In genomic region chr19:45646345-45646698, GRCh38 we compare ENCODE assay signal across 9 cellular contexts. TPM values are rescaled to one million over a fixed set of nuclear protein-coding genes. Genes with fewer than 3 reads are reported as not detected.
A peak's percentile ranks its signal among the peaks of the same experiment; 100 is the strongest.
DNase-seq lines count a peak whose midpoint lies in the region; ATAC-seq and TF ChIP-seq lines count a peak whose summit lies in the region.
"Had no signal": no experiment of that assay in that cellular context is flagged by ENCODE, and none has a peak within 500 bp of the region (broad histone marks: within the 10 kb centered on the region; RNA-seq: fewer than 3 reads in every experiment).

No MANE protein-coding gene starts in this region.

- peaks cover 3% of the 10 kb centered on the region for H3K36me3 Mint-ChIP-seq in activated CD4-positive, alpha-beta T cell treated with anti-CD3 and anti-CD28 coated beads for 36 hours (ENCODE audit: low read depth)
- H3K36me3 Mint-ChIP-seq in endodermal cell (ENCODE audit: low read depth) = no peaks in the 10 kb centered on the region

- H3K27me3 Mint-ChIP-seq in activated CD4-positive, alpha-beta T cell treated with anti-CD3 and anti-CD28 coated beads for 36 hours = no peaks in the 10 kb centered on the region
- H3K27me3 Mint-ChIP-seq in endodermal cell (ENCODE audit: insufficient read depth) = peaks cover 8% of the 10 kb centered on the region

- H3K4me3 Mint-ChIP-seq in activated CD4-positive, alpha-beta T cell treated with anti-CD3 and anti-CD28 coated beads for 36 hours = peak overlapping the region; percentile 73
- H3K4me3 Mint-ChIP-seq in endodermal cell = peak overlapping the region; percentile 48

- H3K79me2 ChIP-seq in smooth muscle cell (ENCODE audit: low read depth) = no peaks in the 10 kb centered on the region

- H3K27ac ChIP-seq in SK-N-MC (no peak overlapping the region), endodermal cell (ENCODE audit: low read depth, low read length) (no peak overlapping the region), smooth muscle cell (ENCODE audit: low read depth) (peak overlapping the region; percentile 9)

- no peaks in the 10 kb centered on the region for H3K9me3 ChIP-seq in SK-N-MC (ENCODE audit: low read depth, low read length)
- H3K9me3 ChIP-seq in endodermal cell (ENCODE audit: control insufficient read depth, low read length) = no peaks in the 10 kb centered on the region
- H3K9me3 ChIP-seq in smooth muscle cell (replicated peaks; ENCODE audit: low read depth) = no peaks in the 10 kb centered on the region

- POLR2A ChIA-PET in activated CD4-positive, alpha-beta T cell treated with anti-CD3 and anti-CD28 coated beads for 36 hours (lab: Charles Lee) = interaction anchor here (0.6 to 0.9 kb wide), 2 partner anchors 59 to 139 kb away, joined by 3 to 14 read pairs; partner anchors contain the start of gene VASP

- peak overlapping the region; percentile 76 for H3K27ac Mint-ChIP-seq in activated CD4-positive, alpha-beta T cell treated with anti-CD3 and anti-CD28 coated beads for 36 hours
- H3K27ac Mint-ChIP-seq in endodermal cell = no peak overlapping the region

- no peak for TF ChIP-seq CTCF in endodermal cell (conservative IDR thresholded peaks at IDR 0.05)
- TF ChIP-seq CTCF in smooth muscle cell (IDR thresholded peaks at IDR 0.05; ENCODE audit: borderline replicate concordance, insufficient read depth, poor library complexity, severe bottlenecking) = no peak

- peaks cover 20% of the 10 kb centered on the region for H3F3A ChIP-seq in smooth muscle cell (ENCODE audit: low read depth)

- H3K4me3 ChIP-seq in SK-N-MC (peak overlapping the region; percentile 76), endodermal cell (ENCODE audit: low read length) (no peak overlapping the region), smooth muscle cell (peak overlapping the region; percentile 42)

- H3K36me3 ChIP-seq in SK-N-MC (ENCODE audit: insufficient read depth, low read length) (no peaks in the 10 kb centered on the region), endodermal cell (ENCODE audit: control insufficient read depth, insufficient read depth, low read length) (no peaks in the 10 kb centered on the region), smooth muscle cell (ENCODE audit: low read depth) (no peaks in the 10 kb centered on the region)

- no peak overlapping the region for H3K9ac ChIP-seq in SK-N-MC (ENCODE audit: insufficient read length)
- no peak overlapping the region for H3K9ac ChIP-seq in endodermal cell (ENCODE audit: extremely low read depth, low read length, poor library complexity, severe bottlenecking)
- no peak overlapping the region for H3K9ac ChIP-seq in smooth muscle cell (ENCODE audit: low read depth)

- no peaks in the 10 kb centered on the region for H3K4me1 ChIP-seq in endodermal cell (ENCODE audit: control insufficient read depth, insufficient read depth, low read length)
- peaks cover 5% of the 10 kb centered on the region for H3K4me1 ChIP-seq in smooth muscle cell (ENCODE audit: low read depth)

- DNase-seq in activated CD4-positive, alpha-beta T cell treated with anti-CD3 and anti-CD28 coated beads for 36 hours = no peak
- DNase-seq in activated CD4-positive, alpha-beta T cell treated with anti-CD3 and anti-CD28 coated beads for 1 hour = no peak
- DNase-seq in SK-N-MC (ENCODE audit: low read depth, low spot score) (no peak), endodermal cell (no peak), smooth muscle cell (lab: John Stamatoyannopoulos, UW; ENCODE audit: unreplicated experiment) (no peak), amygdala (lab: John Stamatoyannopoulos, UW) (no peak), NCI-H748 (lab: John Stamatoyannopoulos, UW; ENCODE audit: unreplicated experiment) (no peak)
- DNase-seq: cerebellar nuclear complex had no signal

- CTCF ChIA-PET in activated CD4-positive, alpha-beta T cell treated with anti-CD3 and anti-CD28 coated beads for 36 hours (lab: Charles Lee) = interaction anchor here (0.5 to 1.2 kb wide), 10 partner anchors 35 to 468 kb away, joined by 3 to 9 read pairs (median 4); partner anchors contain the start of genes BLOC1S3, OPA3 and QPCTL

- H3K4me1 Mint-ChIP-seq in activated CD4-positive, alpha-beta T cell treated with anti-CD3 and anti-CD28 coated beads for 36 hours = peaks cover 33% of the 10 kb centered on the region
- H3K4me1 Mint-ChIP-seq in endodermal cell = peaks cover 9% of the 10 kb centered on the region

- H3K9me3 Mint-ChIP-seq in activated CD4-positive, alpha-beta T cell treated with anti-CD3 and anti-CD28 coated beads for 36 hours (ENCODE audit: low read depth) = no peaks in the 10 kb centered on the region
- H3K9me3 Mint-ChIP-seq in endodermal cell = peaks cover 15% of the 10 kb centered on the region

- intact Hi-C loops in activated CD4-positive, alpha-beta T cell treated with anti-CD3 and anti-CD28 coated beads for 36 hours (cut with DNase I, micrococcal nuclease) = loop anchor here in 1 of 2 experiments (10.0 kb wide), 1 partner anchor 242 kb away; the partner anchor contains the start of genes POLR1G and PPP1R13L

- WGBS in endodermal cell (ENCODE audit: insufficient coverage in 1 of 2, insufficient read length in 1 of 2), 2 experiments = 74 to 76% methylated on average over 7 to 8 of the region's 9 CpGs
- WGBS in smooth muscle cell (ENCODE audit: low lambda C conversion rate) = 40% methylated on average over 9 of the region's 9 CpGs

- ATAC-seq in activated CD4-positive, alpha-beta T cell treated with anti-CD3 and anti-CD28 coated beads for 36 hours = no peak
- ATAC-seq in HG02759 (IDR thresholded peaks at IDR 0.05; ENCODE audit: unreplicated experiment) = no peak

- peak overlapping the region; percentile 71 for H3K4me2 ChIP-seq in smooth muscle cell

- H2AFZ ChIP-seq in smooth muscle cell (ENCODE audit: low read depth) = no peak overlapping the region

- H3K27me3 ChIP-seq in endodermal cell (ENCODE audit: control insufficient read depth, insufficient read depth, low read length, poor library complexity, severe bottlenecking) (no peaks in the 10 kb centered on the region), smooth muscle cell (ENCODE audit: low read depth) (no peaks in the 10 kb centered on the region)

- H4K20me1 ChIP-seq in smooth muscle cell (ENCODE audit: low read depth) = no peaks in the 10 kb centered on the region

RNA-seq across cellular contexts. Expression of gene EML2, which starts 7.1 kb away (rescaled TPM):
- total RNA-seq in activated CD4-positive, alpha-beta T cell treated with anti-CD3 and anti-CD28 coated beads for 36 hours = 100 to 1,000 TPM; 121 to 134 TPM
- 10 to 100 TPM; 42.9 to 79.3 TPM for total RNA-seq in endodermal cell
- 25.9 TPM for polyA plus RNA-seq in endodermal cell (2013, experiment 1 of 2)
- 26.3 TPM for polyA plus RNA-seq in endodermal cell (2013, experiment 2 of 2)
- total RNA-seq in smooth muscle cell = 7.7 and 15.6 TPM in 2 replicates
- polyA plus RNA-seq in smooth muscle cell = 19.0 and 20.8 TPM in 2 replicates

RNA-seq across cellular contexts. Expression of gene GIPR, which starts 21.7 kb away (rescaled TPM):
- total RNA-seq in activated CD4-positive, alpha-beta T cell treated with anti-CD3 and anti-CD28 coated beads for 36 hours = 1 to 10 TPM; 4.5 to 5.9 TPM
- total RNA-seq in endodermal cell (10 to 100 TPM; 10.8 to 14.6 TPM), smooth muscle cell (0.99 and 1.8 TPM in 2 replicates)
- polyA plus RNA-seq in endodermal cell (2013, experiment 1 of 2) = 3.5 TPM
- 3.0 TPM for polyA plus RNA-seq in endodermal cell (2013, experiment 2 of 2)
- 2.4 and 3.4 TPM in 2 replicates for polyA plus RNA-seq in smooth muscle cell

RNA-seq across cellular contexts. Expression of gene GPR4, which starts 44.3 kb away (rescaled TPM):
- total RNA-seq in activated CD4-positive, alpha-beta T cell treated with anti-CD3 and anti-CD28 coated beads for 36 hours = not detected
- total RNA-seq in endodermal cell = not detected
- 0.32 TPM for polyA plus RNA-seq in endodermal cell (2013, experiment 1 of 2)
- not detected for polyA plus RNA-seq in endodermal cell (2013, experiment 2 of 2)
- not detected in 2 replicates for total RNA-seq in smooth muscle cell
- polyA plus RNA-seq in smooth muscle cell = 0.31 TPM in 1 of 2 replicates, not detected in the other

RNA-seq across cellular contexts. Expression of gene SNRPD2, which starts 45.4 kb away (rescaled TPM):
- 100 to 1,000 TPM; 619 to 839 TPM for total RNA-seq in activated CD4-positive, alpha-beta T cell treated with anti-CD3 and anti-CD28 coated beads for 36 hours
- 100 to 1,000 TPM; 644 to 654 TPM for total RNA-seq in endodermal cell
- 524 TPM for polyA plus RNA-seq in endodermal cell (2013, experiment 1 of 2)
- polyA plus RNA-seq in endodermal cell (2013, experiment 2 of 2) = 537 TPM
- total RNA-seq in smooth muscle cell = 234 and 284 TPM in 2 replicates
- polyA plus RNA-seq in smooth muscle cell = 637 and 690 TPM in 2 replicates

RNA-seq across cellular contexts. Expression of gene QPCTL, which starts 46.1 kb away (rescaled TPM):
- 10 to 100 TPM; 17.3 to 18.7 TPM for total RNA-seq in activated CD4-positive, alpha-beta T cell treated with anti-CD3 and anti-CD28 coated beads for 36 hours
- total RNA-seq in endodermal cell = 10 to 100 TPM; 11.0 to 15.9 TPM
- 14.8 TPM for polyA plus RNA-seq in endodermal cell (2013, experiment 1 of 2)
- polyA plus RNA-seq in endodermal cell (2013, experiment 2 of 2) = 14.4 TPM
- 12.2 and 12.9 TPM in 2 replicates for total RNA-seq in smooth muscle cell
- polyA plus RNA-seq in smooth muscle cell = 10.0 and 13.3 TPM in 2 replicates
